ENCODE assay signal across 13 cellular contexts in the genomic region with DNA sequence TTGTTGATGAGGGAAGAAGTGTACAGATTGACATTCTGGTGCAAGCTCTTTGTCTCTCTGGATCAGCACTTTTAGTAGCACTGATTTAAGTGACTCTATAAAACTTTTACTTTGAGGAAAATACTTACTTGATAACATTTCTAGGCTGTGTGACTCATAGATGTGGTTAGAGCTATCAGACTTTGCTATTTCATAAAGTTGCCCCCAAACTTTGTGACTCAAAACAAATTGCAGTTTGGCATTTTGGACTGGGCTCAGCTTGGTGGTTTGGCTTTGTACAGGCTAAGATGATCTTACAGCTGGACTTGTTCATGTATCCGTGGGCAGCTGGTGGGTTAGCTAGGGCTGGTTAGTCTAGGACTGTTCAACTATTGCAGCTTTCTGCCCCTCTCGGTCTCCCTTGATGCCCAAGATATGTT. TPM values are rescaled to one million over a fixed set of nuclear protein-coding genes. Genes with fewer than 3 reads are reported as not detected.
A peak's percentile ranks its signal among the peaks of the same experiment; 100 is the strongest.
DNase-seq lines count a peak whose midpoint lies in the region; ATAC-seq, FAIRE-seq and TF ChIP-seq lines count a peak whose summit lies in the region.
"Had no signal": no experiment of that assay in that cellular context is flagged by ENCODE, and none has a peak within 500 bp of the region (broad histone marks: within the 10 kb centered on the region; RNA-seq: fewer than 3 reads in every experiment).

No MANE protein-coding gene starts in this region.

- peaks cover 46% of the 10 kb centered on the region for H3K4me1 ChIP-seq in foreskin keratinocyte
- no peaks in the 10 kb centered on the region for H3K4me1 ChIP-seq in right cardiac atrium (ENCODE audit: control insufficient read depth, insufficient read depth, low read length)
- H3K4me1 ChIP-seq: gastrocnemius medialis had no signal

- CTCF ChIA-PET in AG04450 (lab: Charles Lee), result interaction anchor here (4.6 kb wide), 1 partner anchor 12 kb away, joined by 26 read pairs; no protein-coding TSS in a partner anchor

- peak; percentile 95 for FAIRE-seq in H54 (lab: Jason Lieb, UNC)

- POLR2A ChIA-PET in AG04450 (lab: Yijun Ruan, JAX), result interaction anchor here (0.7 to 2.2 kb wide), 9 partner anchors 9 to 119 kb away, joined by 3 to 13 read pairs (median 5); no protein-coding TSS in a partner anchor

- 79% methylated on average over 2 of the region's 2 CpGs for WGBS in right cardiac atrium

- DNase-seq in AG04450 (ENCODE audit: low read depth, low spot score), result peak; percentile 59
- no peak for DNase-seq in H54 (ENCODE audit: insufficient read length, low spot score)
- DNase-seq in activated CD8-positive, alpha-beta memory T cell treated with anti-CD3 and anti-CD28 coated beads, Interleukin-2, amount 50 U/mL, for 48 hours, result peak; percentile 59
- peak; percentile 56 to 65 for DNase-seq in foreskin keratinocyte
- no peak for DNase-seq in NCI-H1092 treated with DMSO at 0.1 percent for 48 hours (lab: John Stamatoyannopoulos, UW)
- DNase-seq in NCI-H2107 treated with DMSO at 0.1 percent for 48 hours (lab: John Stamatoyannopoulos, UW; ENCODE audit: unreplicated experiment), result no peak
- DNase-seq in OCI-M1 (lab: John Stamatoyannopoulos, UW), result no peak
- DNase-seq in right cardiac atrium, result no peak
- DNase-seq: gastrocnemius medialis; MM.1S; stimulated activated naive CD4-positive, alpha-beta T cell; WERI-Rb-1 had no signal

- no peak for TF ChIP-seq CTCF in AG04450 (IDR thresholded peaks at IDR 0.05; ENCODE audit: low read depth, low read length)
- TF ChIP-seq CTCF in foreskin keratinocyte (conservative IDR thresholded peaks at IDR 0.05), result no peak

- H3K4me3 ChIP-seq in AG04450 (ENCODE audit: low read depth, low read length), result no peak overlapping the region
- H3K4me3 ChIP-seq in right cardiac atrium (ENCODE audit: low read length), result no peak overlapping the region
- H3K4me3 ChIP-seq: gastrocnemius medialis, skin epidermis had no signal

- H3K27ac ChIP-seq in AG04450 (ENCODE audit: low read depth, low read length) (no peak overlapping the region), foreskin keratinocyte (peak overlapping the region; percentile 90), right cardiac atrium (ENCODE audit: low read length) (no peak overlapping the region)
- H3K27ac ChIP-seq: gastrocnemius medialis, WERI-Rb-1 had no signal

- TF ChIP-seq POLR2A in H54 (IDR thresholded peaks at IDR 0.05; ENCODE audit: low read depth, low read length), result no peak

- peak; percentile 54 for ATAC-seq in foreskin keratinocyte
- ATAC-seq in right cardiac atrium, result no peak
- ATAC-seq: gastrocnemius medialis had no signal

- H3K27me3 ChIP-seq in AG04450 (ENCODE audit: control insufficient read depth, insufficient read depth, low read length) (no peaks in the 10 kb centered on the region), foreskin keratinocyte (no peaks in the 10 kb centered on the region), right cardiac atrium (ENCODE audit: control insufficient read depth, insufficient read depth) (no peaks in the 10 kb centered on the region)
- H3K27me3 ChIP-seq: gastrocnemius medialis had no signal

- intact Hi-C loops in right cardiac atrium (cut with DNase I), result no loop called here

- no peaks in the 10 kb centered on the region for H3K9me3 ChIP-seq in AG04450 (ENCODE audit: control insufficient read depth, insufficient read depth, low read length)
- no peaks in the 10 kb centered on the region for H3K9me3 ChIP-seq in right cardiac atrium (ENCODE audit: control insufficient read depth, low read length)
- H3K9me3 ChIP-seq: gastrocnemius medialis had no signal

RNA-seq across cellular contexts. Expression of gene GLS, which starts 42.1 kb away (rescaled TPM):
- polyA plus RNA-seq in AG04450 (2011; rRNA removed) (144 and 206 TPM in 2 replicates), foreskin keratinocyte (15.7 and 17.1 TPM in 2 replicates), right cardiac atrium (33.4 TPM)
- polyA minus RNA-seq in AG04450 (2011; rRNA and poly(A)+ RNA removed), result 207 and 315 TPM in 2 replicates
- total RNA-seq in foreskin keratinocyte (75.9 and 94.3 TPM in 2 replicates), right cardiac atrium (100 to 1,000 TPM in 1 of 4 donors, 10 to 100 TPM in 3; 79.8 to 106 (median 91.5) TPM)

Comparison
In these comparisons a context has a peak if more than half of its experiments do, and no peak if none do; other contexts are left out.
1. DNase-seq: peak in AG04450 (single experiment), activated CD8-positive, alpha-beta memory T cell treated with anti-CD3 and anti-CD28 coated beads, Interleukin-2, amount 50 U/mL, for 48 hours (single experiment) and foreskin keratinocyte (2 of 2); none in H54 (single experiment), NCI-H1092 treated with DMSO at 0.1 percent for 48 hours (single experiment), NCI-H2107 treated with DMSO at 0.1 percent for 48 hours (single experiment), OCI-M1 (single experiment) and right cardiac atrium (0 of 3).